ENCODE assay signal across 10 cellular contexts in the genomic region with DNA sequence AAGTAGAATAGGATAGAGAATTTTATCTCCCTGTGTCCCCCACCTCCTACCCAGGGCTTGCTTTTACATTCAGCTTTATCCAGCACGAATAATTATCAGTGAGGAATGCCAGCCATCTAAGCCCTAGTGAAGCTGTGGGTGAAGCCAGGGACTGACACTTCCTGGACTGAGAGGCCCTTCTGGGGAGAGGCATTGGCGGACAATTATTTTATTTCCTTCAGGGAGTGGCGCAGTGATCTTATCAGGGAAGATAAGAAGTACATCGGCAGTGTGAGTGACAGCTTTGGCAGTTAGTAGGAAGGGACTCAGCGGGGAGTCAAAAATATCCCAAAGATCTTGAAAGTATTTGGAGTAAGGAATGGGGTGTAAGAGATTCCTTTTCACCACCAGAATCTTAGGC. TPM values are rescaled to one million over a fixed set of nuclear protein-coding genes. Genes with fewer than 3 reads are reported as not detected.
DNase-seq lines count a peak whose midpoint lies in the region; ATAC-seq, FAIRE-seq and TF ChIP-seq lines count a peak whose summit lies in the region.
"Had no signal": no experiment of that assay in that cellular context is flagged by ENCODE, and none has a peak within 500 bp of the region (broad histone marks: within the 10 kb centered on the region; RNA-seq: fewer than 3 reads in every experiment).

No MANE protein-coding gene starts in this region.

- no peak for FAIRE-seq in K562 (lab: Jason Lieb, UNC)

- CTCF ChIA-PET in K562 (lab: Yijun Ruan, JAX; ENCODE audit: low intra/inter-chr PET ratio), result interaction anchor here (1.3 kb wide), 1 partner anchor 36 kb away, joined by 5 read pairs; no protein-coding TSS in a partner anchor

- no peak overlapping the region; the same call in 1 of the 2 replicates for H3K4me2 ChIP-seq in K562 (ENCODE audit: insufficient read depth, low read length)

- TF ChIP-seq CTCF in K562 (IDR thresholded peaks at IDR 0.05 in 2 of 3, conservative IDR thresholded peaks at IDR 0.05 in 1 of 3; ENCODE audit: insufficient read depth in 2 of 3, low read depth in 1 of 3, low read length in 3 of 3) (no peak), upper lobe of right lung (IDR thresholded peaks at IDR 0.05) (no peak)

- no peaks in the 10 kb centered on the region for H3K9me1 ChIP-seq in K562 (ENCODE audit: control insufficient read depth, insufficient read depth, low read length)

- intact Hi-C loops in K562 (cut with micrococcal nuclease), result loop anchor here (2.0 to 10.0 kb wide), 4 partner anchors 24 to 1160 kb away; no protein-coding TSS in a partner anchor
- intact Hi-C loops in left colon (cut with DNase I, micrococcal nuclease), result no loop called here
- intact Hi-C loops in upper lobe of right lung (cut with DNase I), result no loop called here

- no peak overlapping the region for H3K27ac ChIP-seq in K562 (ENCODE audit: extremely low read depth, low read depth, low read length)
- H3K27ac ChIP-seq in upper lobe of right lung, result no peak overlapping the region
- H3K27ac ChIP-seq: suprapubic skin had no signal

- peak overlapping the region; percentile 2 for H2AFZ ChIP-seq in K562 (ENCODE audit: low read depth, low read length)

- no peaks in the 10 kb centered on the region for H3K79me2 ChIP-seq in K562 (ENCODE audit: control insufficient read depth, insufficient read depth, low read length)

- no peaks in the 10 kb centered on the region for H3K27me3 ChIP-seq in K562 (ENCODE audit: control insufficient read depth in 2 of 2, insufficient read depth in 2 of 2, low read length in 2 of 2)
- no peaks in the 10 kb centered on the region for H3K27me3 ChIP-seq in upper lobe of right lung
- H3K27me3 ChIP-seq: suprapubic skin had no signal

- no peak for TF ChIP-seq EP300 in K562 (IDR thresholded peaks at IDR 0.05; ENCODE audit: low read length)

- no peak overlapping the region for H3K4me3 ChIP-seq in K562
- H3K4me3 ChIP-seq in upper lobe of right lung, result no peak overlapping the region
- H3K4me3 ChIP-seq: suprapubic skin had no signal

- TF ChIP-seq RAD21 in K562 (CRISPR knock-in tag; conservative IDR thresholded peaks at IDR 0.05 in 1 of 2, IDR thresholded peaks at IDR 0.05 in 1 of 2), result no peak

- H3K9me3 ChIP-seq in K562 (replicated peaks; ENCODE audit: control insufficient read depth, insufficient read depth, low read depth, low read length), result no peaks in the 10 kb centered on the region
- H3K9me3 ChIP-seq in upper lobe of right lung, result no peaks in the 10 kb centered on the region
- H3K9me3 ChIP-seq: suprapubic skin had no signal

- no peak for TF ChIP-seq POLR2A in K562 (conservative IDR thresholded peaks at IDR 0.05)

- ATAC-seq in K562 (0 out of 3 replicates have a peak, but pooled peaks have one; percentile 21), left colon (peak; percentile 98), upper lobe of right lung (peak; percentile 52), HG02623 (IDR thresholded peaks at IDR 0.05; ENCODE audit: unreplicated experiment) (no peak), HG03457 (IDR thresholded peaks at IDR 0.05; ENCODE audit: unreplicated experiment) (no peak)

- H4K20me1 ChIP-seq in K562 (replicated peaks; ENCODE audit: control insufficient read depth, insufficient read depth, low read length), result no peaks in the 10 kb centered on the region

- in situ Hi-C loops in KBM-7 (cut with MboI; ENCODE audit: low pct_unique_long_range_greater_than_20kb, low sequenced_read_pairs) (no loop called here), K562 (cut with MboI) (no loop called here)

- 16% methylated on average over 5 of the region's 5 CpGs for WGBS in K562 (ENCODE audit: insufficient coverage, low coverage, missing lambda C conversion rate)

- POLR2A ChIA-PET in K562 (lab: Yijun Ruan, JAX), result interaction anchor here (0.7 kb wide), 2 partner anchors 108 to 980 kb away, joined by 3 read pairs; no protein-coding TSS in a partner anchor

- BruUV-seq in K562 (replicated peaks; lab: Mats Ljungman, UMichigan), result no TSS peak

- H3K36me3 ChIP-seq in K562 (ENCODE audit: control insufficient read depth, insufficient read depth, low read length) (no peaks in the 10 kb centered on the region), upper lobe of right lung (no peaks in the 10 kb centered on the region)

- no peak overlapping the region for H3K9ac ChIP-seq in K562 (ENCODE audit: insufficient read depth in 1 of 2, low read depth in 2 of 2, low read length in 2 of 2)

- DNase-seq in KBM-7 (peak; percentile 51), K562 (ENCODE audit: extremely low read depth in 1 of 4, low spot score in 3 of 4) (no peak), left colon (peak; percentile 28 to 50), upper lobe of right lung (no peak), RKO (ENCODE audit: low spot score) (no peak)
- DNase-seq: immature natural killer cell, T1000 had no signal

- H3K4me1 ChIP-seq in K562 (replicated peaks in 1 of 2; ENCODE audit: control insufficient read depth in 2 of 2, insufficient read depth in 2 of 2, low read length in 2 of 2) (peaks cover 0 to 10% of the 10 kb centered on the region in 2 experiments; a peak in 4 of 5 replicates), upper lobe of right lung (peaks cover 12% of the 10 kb centered on the region)
- H3K4me1 ChIP-seq: suprapubic skin had no signal

TF ChIP-seq in K562, 482 proteins besides CTCF, POLR2A, EP300 and RAD21 (continues in another document):
- TF ChIP-seq, protein P1, sequence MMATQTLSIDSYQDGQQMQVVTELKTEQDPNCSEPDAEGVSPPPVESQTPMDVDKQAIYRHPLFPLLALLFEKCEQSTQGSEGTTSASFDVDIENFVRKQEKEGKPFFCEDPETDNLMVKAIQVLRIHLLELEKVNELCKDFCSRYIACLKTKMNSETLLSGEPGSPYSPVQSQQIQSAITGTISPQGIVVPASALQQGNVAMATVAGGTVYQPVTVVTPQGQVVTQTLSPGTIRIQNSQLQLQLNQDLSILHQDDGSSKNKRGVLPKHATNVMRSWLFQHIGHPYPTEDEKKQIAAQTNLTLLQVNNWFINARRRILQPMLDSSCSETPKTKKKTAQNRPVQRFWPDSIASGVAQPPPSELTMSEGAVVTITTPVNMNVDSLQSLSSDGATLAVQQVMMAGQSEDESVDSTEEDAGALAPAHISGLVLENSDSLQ (IDR thresholded peaks at IDR 0.05), result peak; percentile 90
- TF ChIP-seq, protein P2, sequence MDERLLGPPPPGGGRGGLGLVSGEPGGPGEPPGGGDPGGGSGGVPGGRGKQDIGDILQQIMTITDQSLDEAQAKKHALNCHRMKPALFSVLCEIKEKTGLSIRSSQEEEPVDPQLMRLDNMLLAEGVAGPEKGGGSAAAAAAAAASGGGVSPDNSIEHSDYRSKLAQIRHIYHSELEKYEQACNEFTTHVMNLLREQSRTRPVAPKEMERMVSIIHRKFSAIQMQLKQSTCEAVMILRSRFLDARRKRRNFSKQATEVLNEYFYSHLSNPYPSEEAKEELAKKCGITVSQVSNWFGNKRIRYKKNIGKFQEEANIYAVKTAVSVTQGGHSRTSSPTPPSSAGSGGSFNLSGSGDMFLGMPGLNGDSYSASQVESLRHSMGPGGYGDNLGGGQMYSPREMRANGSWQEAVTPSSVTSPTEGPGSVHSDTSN (CRISPR knock-in tag; IDR thresholded peaks at IDR 0.05; ENCODE audit: low read depth), result no peak
- TF ChIP-seq, protein P2 (tag; conservative IDR thresholded peaks at IDR 0.05; ENCODE audit: low read depth), result peak; percentile 33; the same call in 1 of the 2 replicates

RNA-seq across cellular contexts. Expression of a gene that starts 34.9 kb away (rescaled TPM):
- total RNA-seq in K562 (2011; cell fraction: chromatin; rRNA removed; ENCODE audit: low replicate concordance), result 346 and 447 TPM in 2 replicates
- 526 and 614 TPM in 2 replicates for total RNA-seq in K562 (2011; cell fraction: nucleolus; rRNA removed)
- 1,360 and 2,588 TPM in 2 replicates for total RNA-seq in K562 (2011; cell fraction: nucleoplasm; rRNA removed)
- total RNA-seq in K562 (2014; rRNA removed) (4,345 and 7,063 TPM in 2 replicates), K562 (2014; rRNA removed; fragmentation: Illumina TruSeq; extraction: Trizol) (6,408 and 7,046 TPM in 2 replicates), K562 (2015; rRNA removed; fragmentation: Illumina TruSeq; extraction: Trizol) (6,302 and 6,440 TPM in 2 replicates), K562 (2021) (3,252 and 3,488 TPM in 2 replicates), left colon (1,000 to 10,000 TPM; 1,203 to 1,280 TPM), upper lobe of right lung (1,379 TPM)
- polyA plus RNA-seq in K562 (2011; rRNA removed) (4,543 and 4,761 TPM in 2 replicates), K562 (2014; fragmentation: Illumina TruSeq; extraction: Trizol) (5,425 and 5,953 TPM in 2 replicates), K562 (2014; fragmentation: Nextera tagmentation; extraction: Ambion mirVana) (1,000 to 10,000 TPM; 5,181 to 6,445 TPM), K562 (2014; rRNA removed) (7,344 and 10,689 TPM in 2 replicates)
- polyA plus RNA-seq in K562 (2011; cell fraction: cytosol; rRNA removed), result 2,442 and 6,019 TPM in 2 replicates
- 1,013 and 2,216 TPM in 2 replicates for polyA plus RNA-seq in K562 (2011; cell fraction: nucleus; rRNA removed)
- 5,059 and 9,769 TPM in 2 replicates for polyA plus RNA-seq in K562 (2012)
- polyA minus RNA-seq in K562 (2011; rRNA and poly(A)+ RNA removed), result 6,635 and 7,075 TPM in 2 replicates
- 1,206 and 1,219 TPM in 2 replicates for polyA minus RNA-seq in K562 (2011; cell fraction: cytosol; rRNA and poly(A)+ RNA removed)
- polyA minus RNA-seq in K562 (2011; cell fraction: nucleus; rRNA and poly(A)+ RNA removed), result 123 and 336 TPM in 2 replicates

Comparison
In these comparisons a context has a peak if more than half of its experiments do, and no peak if none do; other contexts are left out.
1. DNase-seq: peak in KBM-7 (single experiment) and left colon (2 of 2); none in K562 (0 of 4), upper lobe of right lung (single experiment) and RKO (single experiment).
2. ATAC-seq: peak in K562 (single experiment), left colon (single experiment) and upper lobe of right lung (single experiment); none in HG02623 (single experiment) and HG03457 (single experiment).